9 cellular contexts compared by ENCODE assay signal in genomic region chr17:1709971-1710806, GRCh38. TPM values are rescaled to one million over a fixed set of nuclear protein-coding genes. Genes with fewer than 3 reads are reported as not detected.
DNase-seq lines count a peak whose midpoint lies in the region; ATAC-seq, FAIRE-seq and TF ChIP-seq lines count a peak whose summit lies in the region.
"Had no signal": no experiment of that assay in that cellular context is flagged by ENCODE, and none has a peak within 500 bp of the region (broad histone marks: within the 10 kb centered on the region; RNA-seq: fewer than 3 reads in every experiment).

A gene with protein sequence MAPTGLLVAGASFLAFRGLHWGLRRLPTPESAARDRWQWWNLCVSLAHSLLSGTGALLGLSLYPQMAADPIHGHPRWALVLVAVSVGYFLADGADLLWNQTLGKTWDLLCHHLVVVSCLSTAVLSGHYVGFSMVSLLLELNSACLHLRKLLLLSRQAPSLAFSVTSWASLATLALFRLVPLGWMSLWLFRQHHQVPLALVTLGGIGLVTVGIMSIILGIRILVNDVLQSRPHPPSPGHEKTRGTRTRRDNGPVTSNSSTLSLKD (minus strand): TSS chr17:1710377. CDS start chr17:1710242, 135 bp downstream.

- peak within 1 kb of the TSS; percentile 61 for H3K27ac Mint-ChIP-seq in stimulated activated effector memory CD8-positive, alpha-beta T cell treated with anti-CD3 and anti-CD28 coated beads, Interleukin-12 subunit alpha, Interleukin-12 subunit beta, amount 100 ng/mL, for 72 hours

- peak; percentile 69 for DNase-seq in DMS 273 (lab: John Stamatoyannopoulos, UW; ENCODE audit: unreplicated experiment)
- no peak for DNase-seq in DMS 273 treated with DMSO at 0.1 percent for 48 hours (lab: John Stamatoyannopoulos, UW)
- peak; percentile 70 for DNase-seq in NCI-H748 (lab: John Stamatoyannopoulos, UW; ENCODE audit: unreplicated experiment)
- peak; percentile 68 to 77 for DNase-seq in cardiac fibroblast (ENCODE audit: low read depth in 2 of 2)
- peak; percentile 92 for DNase-seq in kidney
- DNase-seq in stimulated activated effector memory CD8-positive, alpha-beta T cell treated with anti-CD3 and anti-CD28 coated beads, Interleukin-12 subunit alpha, Interleukin-12 subunit beta, amount 100 ng/mL, for 72 hours (ENCODE audit: low spot score in 2 of 2): no peak
- DNase-seq in NOMO-1 treated with DMSO at 0.1 percent for 48 hours (lab: John Stamatoyannopoulos, UW; ENCODE audit: unreplicated experiment): no peak

- peaks cover 20 to 22% of the 10 kb centered on the region in 2 donors for H3K4me1 ChIP-seq in kidney (ENCODE audit: control insufficient read depth in 1 of 2, insufficient read depth in 1 of 2, low read depth in 1 of 2, low read length in 2 of 2)

- H3K36me3 ChIP-seq in kidney (ENCODE audit: control insufficient read depth in 1 of 2, insufficient read depth in 2 of 2, low read length in 2 of 2): peaks cover 15 to 23% of the 10 kb centered on the region in 2 donors

- intact Hi-C loops in kidney (cut with DNase I): no loop called here

- FAIRE-seq in kidney (lab: Jason Lieb, UNC): no peak
- FAIRE-seq: A204.1 had no signal

- H3K4me3 ChIP-seq in cardiac fibroblast (replicated peaks in 1 of 2; ENCODE audit: low read depth in 2 of 2, low read length in 2 of 2) (peak within 1 kb of the TSS; percentile 48 to 57), kidney (ENCODE audit: low read length in 2 of 2) (peak within 1 kb of the TSS in 1 of 2 donors; percentile 53)

- peak within 1 kb of the TSS; percentile 51 to 63 for H3K27ac ChIP-seq in kidney (ENCODE audit: low read depth in 2 of 2, low read length in 2 of 2)

- H3K4me1 Mint-ChIP-seq in stimulated activated effector memory CD8-positive, alpha-beta T cell treated with anti-CD3 and anti-CD28 coated beads, Interleukin-12 subunit alpha, Interleukin-12 subunit beta, amount 100 ng/mL, for 72 hours: peaks cover 49% of the 10 kb centered on the region

- no peaks in the 10 kb centered on the region for H3K9me3 Mint-ChIP-seq in stimulated activated effector memory CD8-positive, alpha-beta T cell treated with anti-CD3 and anti-CD28 coated beads, Interleukin-12 subunit alpha, Interleukin-12 subunit beta, amount 100 ng/mL, for 72 hours

- peak within 1 kb of the TSS; percentile 62 for H3K4me3 Mint-ChIP-seq in stimulated activated effector memory CD8-positive, alpha-beta T cell treated with anti-CD3 and anti-CD28 coated beads, Interleukin-12 subunit alpha, Interleukin-12 subunit beta, amount 100 ng/mL, for 72 hours

- no peaks in the 10 kb centered on the region for H3K9me3 ChIP-seq in kidney (ENCODE audit: control insufficient read depth in 1 of 2, low read length in 2 of 2)

- TF ChIP-seq CTCF in cardiac fibroblast (IDR thresholded peaks at IDR 0.05; ENCODE audit: low read depth, low read length) (no peak), kidney (IDR thresholded peaks at IDR 0.05; ENCODE audit: borderline replicate concordance, extremely low read depth, insufficient read depth) (no peak)

- H3K9ac ChIP-seq in kidney (ENCODE audit: low read length in 2 of 2): peak within 1 kb of the TSS in 1 of 2 donors; percentile 55

- ATAC-seq in stimulated activated effector memory CD8-positive, alpha-beta T cell treated with anti-CD3 and anti-CD28 coated beads, Interleukin-12 subunit alpha, Interleukin-12 subunit beta, amount 100 ng/mL, for 72 hours: peak; percentile 49
- no peak for ATAC-seq in GM19035 (IDR thresholded peaks at IDR 0.05; ENCODE audit: unreplicated experiment)

- H3K36me3 Mint-ChIP-seq in stimulated activated effector memory CD8-positive, alpha-beta T cell treated with anti-CD3 and anti-CD28 coated beads, Interleukin-12 subunit alpha, Interleukin-12 subunit beta, amount 100 ng/mL, for 72 hours: peaks cover 31% of the 10 kb centered on the region

RNA-seq across cellular contexts. Expression of the gene that starts here (rescaled TPM):
- total RNA-seq in kidney: 6.2 TPM
- 1.3 TPM for polyA plus RNA-seq in kidney (ENCODE audit: insufficient read depth, low read depth, low replicate concordance)

Comparison
In these comparisons a context has a peak if more than half of its experiments do, and no peak if none do; other contexts are left out.
1. DNase-seq: peak in DMS 273 (single experiment), NCI-H748 (single experiment), cardiac fibroblast (2 of 2) and kidney (single experiment); none in DMS 273 treated with DMSO at 0.1 percent for 48 hours (single experiment), stimulated activated effector memory CD8-positive, alpha-beta T cell treated with anti-CD3 and anti-CD28 coated beads, Interleukin-12 subunit alpha, Interleukin-12 subunit beta, amount 100 ng/mL, for 72 hours (0 of 2) and NOMO-1 treated with DMSO at 0.1 percent for 48 hours (single experiment).